In genomic region chr16:89318871-89319627, GRCh38 we compare ENCODE assay signal across 9 cellular contexts.
DNase-seq lines count a peak whose midpoint lies in the region; ATAC-seq and TF ChIP-seq lines count a peak whose summit lies in the region.
"Had no signal": no experiment of that assay in that cellular context is flagged by ENCODE, and none has a peak within 500 bp of the region (broad histone marks: within the 10 kb centered on the region; RNA-seq: fewer than 3 reads in every experiment).

No MANE protein-coding gene starts in this region.

- H2AFZ ChIP-seq in ACC112 (ENCODE audit: low read length, unreplicated experiment): no peak overlapping the region

- H3K4me3 Mint-ChIP-seq in brain: no peak overlapping the region
- no peak overlapping the region for H3K4me3 Mint-ChIP-seq in memory B cell

- intact Hi-C loops in left colon (cut with DNase I, micrococcal nuclease): no loop called here

- DNase-seq in memory B cell (ENCODE audit: low spot score in 2 of 2): no peak
- no peak for DNase-seq in NCI-H2029 treated with DMSO at 0.1 percent for 48 hours (lab: John Stamatoyannopoulos, UW)
- no peak for DNase-seq in COLO668 (lab: John Stamatoyannopoulos, UW; ENCODE audit: unreplicated experiment)
- no peak for DNase-seq in left colon

- H3K4me1 Mint-ChIP-seq in brain (peaks cover 90% of the 10 kb centered on the region), memory B cell (peaks cover 74% of the 10 kb centered on the region)

- H3K27me3 ChIP-seq in ACC112 (ENCODE audit: insufficient read depth, low read length) (no peaks in the 10 kb centered on the region), HUES48 (ENCODE audit: control insufficient read depth, insufficient read depth, low read length) (no peaks in the 10 kb centered on the region)
- H3K27me3 ChIP-seq: MG63 had no signal

- H3K9ac ChIP-seq in HUES48 (ENCODE audit: low read depth, low read length): no peak overlapping the region

- no peaks in the 10 kb centered on the region for H3K27me3 Mint-ChIP-seq in brain
- no peaks in the 10 kb centered on the region for H3K27me3 Mint-ChIP-seq in memory B cell

- peaks cover 95% of the 10 kb centered on the region for H3K79me2 ChIP-seq in ACC112 (ENCODE audit: control insufficient read depth, insufficient read depth, low read length, unreplicated experiment)

- TF ChIP-seq CTCF in brain (conservative IDR thresholded peaks at IDR 0.05): no peak

- H3K36me3 ChIP-seq in ACC112 (ENCODE audit: insufficient read depth, low read length): no peaks in the 10 kb centered on the region
- peaks cover 10% of the 10 kb centered on the region for H3K36me3 ChIP-seq in HUES48 (ENCODE audit: control insufficient read depth, insufficient read depth, low read length)

- H3K27ac ChIP-seq in ACC112 (ENCODE audit: low read depth, low read length) (peak overlapping the region; percentile 95), HUES48 (ENCODE audit: low read depth, low read length) (peak overlapping the region; percentile 35)

- H3K36me3 Mint-ChIP-seq in brain (peaks cover 9% of the 10 kb centered on the region), memory B cell (peaks cover 4% of the 10 kb centered on the region)

- H3K4me1 ChIP-seq in ACC112 (ENCODE audit: control insufficient read depth, insufficient read depth, low read length, unreplicated experiment) (peaks cover 86% of the 10 kb centered on the region), HUES48 (ENCODE audit: control insufficient read depth, insufficient read depth, low read length) (peaks cover 50% of the 10 kb centered on the region)

- peak overlapping the region; percentile 30 to 94 (median 76) for H3K27ac Mint-ChIP-seq in brain
- H3K27ac Mint-ChIP-seq in memory B cell: peak overlapping the region; percentile 41

- H3K9me3 Mint-ChIP-seq in brain (peaks cover 0 to 2% (median 0%) of the 10 kb centered on the region in 5 experiments), memory B cell (no peaks in the 10 kb centered on the region)

- H3K4me3 ChIP-seq in ACC112 (ENCODE audit: low read depth, low read length) (peak overlapping the region; percentile 62), HUES48 (ENCODE audit: low read depth, low read length) (no peak overlapping the region)

- no peak for ATAC-seq in memory B cell (ENCODE audit: low read depth)
- ATAC-seq in HG03571 (IDR thresholded peaks at IDR 0.05; ENCODE audit: unreplicated experiment): no peak
- ATAC-seq in left colon: no peak

- H3K9me3 ChIP-seq in HUES48 (ENCODE audit: control insufficient read depth, insufficient read depth, low read length): no peaks in the 10 kb centered on the region
- H3K9me3 ChIP-seq: MG63 had no signal
